In genomic region chr1:157509546-157510232, GRCh38 we compare ENCODE assay signal across 24 cellular contexts. TPM values are rescaled to one million over a fixed set of nuclear protein-coding genes. Genes with fewer than 3 reads are reported as not detected.
A peak's percentile ranks its signal among the peaks of the same experiment; 100 is the strongest.
DNase-seq lines count a peak whose midpoint lies in the region; ATAC-seq, FAIRE-seq and TF ChIP-seq lines count a peak whose summit lies in the region.
"Had no signal": no experiment of that assay in that cellular context is flagged by ENCODE, and none has a peak within 500 bp of the region (broad histone marks: within the 10 kb centered on the region; RNA-seq: fewer than 3 reads in every experiment).

No MANE protein-coding gene starts in this region.

- BruUV-seq in OCI-LY7 (replicated peaks; lab: Mats Ljungman, UMichigan), result no TSS peak

- no peak overlapping the region for H2BK5ac ChIP-seq in neuronal stem cell (ENCODE audit: low read length)

- H2AK5ac ChIP-seq in neuronal stem cell (ENCODE audit: low read depth, low read length), result no peak overlapping the region

- H3K14ac ChIP-seq in neuronal stem cell (ENCODE audit: low read length), result no peak overlapping the region

- H2BK15ac ChIP-seq in neuronal stem cell (ENCODE audit: low read length), result no peak overlapping the region

- H3K27ac ChIP-seq in DOHH2 (ENCODE audit: low read depth, low read length) (peak overlapping the region; percentile 98), OCI-LY7 (ENCODE audit: low read depth, low read length, poor library complexity, severe bottlenecking) (peak overlapping the region; percentile 99), neuronal stem cell (replicated peaks; ENCODE audit: low read length) (no peak overlapping the region)
- H3K27ac ChIP-seq: PC-9, SJCRH30 had no signal

- H3F3A ChIP-seq in DOHH2 (ENCODE audit: control insufficient read depth, insufficient read depth), result peaks cover 27% of the 10 kb centered on the region

- ATAC-seq in HG02870 (IDR thresholded peaks at IDR 0.05; ENCODE audit: unreplicated experiment) (no peak), HG03378 (IDR thresholded peaks at IDR 0.05; ENCODE audit: unreplicated experiment) (no peak)
- ATAC-seq: HepG2 had no signal

- intact Hi-C loops in OCI-LY7 (cut with micrococcal nuclease; ENCODE audit: unreplicated experiment), result loop anchor here (2.0 to 5.0 kb wide), 4 partner anchors 43 to 297 kb away; partner anchors contain the start of genes FCRL3 and FCRL5

- no peak overlapping the region for H3K27ac Mint-ChIP-seq in mesothelial cell of epicardium
- H3K27ac Mint-ChIP-seq: CD14-positive monocyte had no signal

- H3K9ac ChIP-seq in neuronal stem cell (ENCODE audit: low read depth, low read length, poor library complexity), result no peak overlapping the region

- H4K91ac ChIP-seq in neuronal stem cell (ENCODE audit: low read depth, low read length, poor library complexity), result no peak overlapping the region

- H3K27me3 ChIP-seq in DOHH2 (ENCODE audit: control insufficient read depth, low read length), result no peaks in the 10 kb centered on the region
- no peaks in the 10 kb centered on the region for H3K27me3 ChIP-seq in neuronal stem cell (ENCODE audit: control insufficient read depth in 3 of 3, insufficient read depth in 3 of 3, low read depth in 1 of 3, low read length in 3 of 3)
- H3K27me3 ChIP-seq: SJCRH30 had no signal

- TF ChIP-seq CTCF in DOHH2 (IDR thresholded peaks at IDR 0.05; ENCODE audit: low read depth, low read length, poor library complexity, severe bottlenecking) (no peak), OCI-LY7 (conservative IDR thresholded peaks at IDR 0.05; ENCODE audit: low read length) (no peak), mesothelial cell of epicardium (IDR thresholded peaks at IDR 0.05; ENCODE audit: unreplicated experiment) (no peak)

- H3K27me3 Mint-ChIP-seq in mesothelial cell of epicardium (ENCODE audit: low read depth), result peaks cover 10% of the 10 kb centered on the region

- H4K8ac ChIP-seq in neuronal stem cell (ENCODE audit: low read depth, low read length), result no peak overlapping the region

- H3K36me3 Mint-ChIP-seq in mesothelial cell of epicardium, result no peaks in the 10 kb centered on the region
- H3K36me3 Mint-ChIP-seq: CD14-positive monocyte had no signal

- no peak overlapping the region for H3K4ac ChIP-seq in neuronal stem cell (ENCODE audit: low read length)

- H3K4me3 Mint-ChIP-seq in mesothelial cell of epicardium, result no peak overlapping the region
- H3K4me3 Mint-ChIP-seq: CD14-positive monocyte had no signal

- peaks cover 13% of the 10 kb centered on the region for H3K4me1 Mint-ChIP-seq in mesothelial cell of epicardium

- H3K9me3 ChIP-seq in DOHH2 (ENCODE audit: control insufficient read depth, insufficient read depth, low read length) (no peaks in the 10 kb centered on the region), OCI-LY7 (ENCODE audit: low read length) (peaks cover 3% of the 10 kb centered on the region; the same call in 1 of the 2 replicates), neuronal stem cell (replicated peaks in 1 of 2; ENCODE audit: control insufficient read depth in 2 of 2, insufficient read depth in 1 of 2, low read depth in 1 of 2, low read length in 2 of 2) (no peaks in the 10 kb centered on the region)
- H3K9me3 ChIP-seq: SJCRH30 had no signal

- CTCF ChIA-PET in OCI-LY7 (lab: Charles Lee; ENCODE audit: unreplicated experiment), result interaction anchor here (0.9 to 1.2 kb wide), 5 partner anchors 14 to 797 kb away, joined by 3 to 4 read pairs (median 3); no protein-coding TSS in a partner anchor

- no peaks in the 10 kb centered on the region for H3K9me2 ChIP-seq in DOHH2 (replicated peaks; ENCODE audit: control insufficient read depth, low read length)
- H3K9me2 ChIP-seq in OCI-LY7 (ENCODE audit: insufficient read depth, low read length), result no peaks in the 10 kb centered on the region

- WGBS in neuronal stem cell (ENCODE audit: extremely low coverage in 2 of 2, insufficient read length in 2 of 2, insufficient replicate concordance in 1 of 2), 2 donors, result no CpG with 5 or more reads among the region's 9 CpGs

- H3K36me3 ChIP-seq in DOHH2 (ENCODE audit: control insufficient read depth, low read length) (peaks cover 12% of the 10 kb centered on the region), OCI-LY7 (ENCODE audit: insufficient read depth, low read length) (peaks cover 9% of the 10 kb centered on the region; the same call in 1 of the 2 replicates), neuronal stem cell (replicated peaks in 1 of 2; ENCODE audit: control insufficient read depth in 2 of 2, insufficient read depth in 2 of 2, low read length in 2 of 2) (no peaks in the 10 kb centered on the region)
- H3K36me3 ChIP-seq: SJCRH30 had no signal

- POLR2A ChIA-PET in OCI-LY7 (lab: Charles Lee), result interaction anchor here (0.6 to 3.9 kb wide), 8 partner anchors 10 to 58 kb away, joined by 3 to 42 read pairs (median 4); no protein-coding TSS in a partner anchor

- peak; percentile 74 for FAIRE-seq in GM19239 (lab: Jason Lieb, UNC)
- FAIRE-seq: HepG2 had no signal

- no peak overlapping the region for H2BK12ac ChIP-seq in neuronal stem cell (ENCODE audit: low read length)

- no peak overlapping the region for H2BK120ac ChIP-seq in neuronal stem cell (ENCODE audit: low read depth, low read length)

- H4K20me1 ChIP-seq in DOHH2 (ENCODE audit: control insufficient read depth, insufficient read depth, low read depth, low read length) (no peaks in the 10 kb centered on the region), OCI-LY7 (ENCODE audit: insufficient read depth, low read length) (no peaks in the 10 kb centered on the region)

- peak overlapping the region; percentile 83 for H3K23ac ChIP-seq in neuronal stem cell (ENCODE audit: low read depth, low read length, poor library complexity)

- H3K4me1 ChIP-seq in DOHH2 (ENCODE audit: control insufficient read depth, low read length) (peaks cover 93% of the 10 kb centered on the region), OCI-LY7 (ENCODE audit: insufficient read depth, low read length, poor library complexity, severe bottlenecking) (peaks cover 92% of the 10 kb centered on the region), neuronal stem cell (ENCODE audit: control insufficient read depth in 2 of 2, insufficient read depth in 1 of 2, low read depth in 1 of 2, low read length in 2 of 2) (no peaks in the 10 kb centered on the region)
- H3K4me1 ChIP-seq: SJCRH30 had no signal

- no peak overlapping the region for H3K18ac ChIP-seq in neuronal stem cell (ENCODE audit: low read length)

- H2AFZ ChIP-seq in OCI-LY7 (ENCODE audit: low read length) (peak overlapping the region; percentile 68; the same call in 1 of the 2 replicates), neuronal stem cell (ENCODE audit: low read length) (no peak overlapping the region)
- H2AFZ ChIP-seq: PC-9 had no signal

- H3K4me3 ChIP-seq in DOHH2 (ENCODE audit: low read length) (peak overlapping the region; percentile 68), OCI-LY7 (ENCODE audit: low read depth, low read length, poor library complexity, severe bottlenecking) (peak overlapping the region; percentile 49), neuronal stem cell (ENCODE audit: low read length in 2 of 2) (no peak overlapping the region)
- H3K4me3 ChIP-seq: PC-9, SJCRH30 had no signal

- H3K79me1 ChIP-seq in neuronal stem cell (ENCODE audit: low read depth, low read length), result no peaks in the 10 kb centered on the region

- H3K9me3 Mint-ChIP-seq in mesothelial cell of epicardium, result no peaks in the 10 kb centered on the region
- H3K9me3 Mint-ChIP-seq: CD14-positive monocyte had no signal

- H3K79me2 ChIP-seq in DOHH2 (ENCODE audit: control insufficient read depth, low read length) (peaks cover 3% of the 10 kb centered on the region; the same call in 1 of the 2 replicates), OCI-LY7 (ENCODE audit: insufficient read depth, low read depth, low read length) (no peaks in the 10 kb centered on the region)

- DNase-seq in GM19239 (ENCODE audit: insufficient read length, low spot score) (no peak), OCI-LY7 (ENCODE audit: low spot score) (peak; percentile 27), neuronal stem cell (ENCODE audit: low spot score) (no peak), globus pallidus (ENCODE audit: low spot score) (no peak), mesothelial cell of epicardium (ENCODE audit: low spot score in 2 of 2, unreplicated experiment in 2 of 2) (no peak)
- DNase-seq: DMS53, EL, GF-D8, KBM-7, NCI-H1105, NCI-H146, NCI-H2029 treated with DMSO at 0.1 percent for 48 hours, NCI-H345, NCI-H524, PC-9, SJCRH30, T-helper 1 cell had no signal

- H3K4me2 ChIP-seq in DOHH2 (ENCODE audit: low read length), result peak overlapping the region; percentile 96
- peak overlapping the region; percentile 90 for H3K4me2 ChIP-seq in OCI-LY7 (ENCODE audit: low read length)
- no peak overlapping the region for H3K4me2 ChIP-seq in neuronal stem cell (ENCODE audit: insufficient read depth, low read length, poor library complexity, severe bottlenecking)
- H3K4me2 ChIP-seq: PC-9 had no signal

RNA-seq across cellular contexts. Expression of gene FCRL5, which starts 42.6 kb away (rescaled TPM):
- 64.6 and 73.5 TPM in 2 replicates for total RNA-seq in OCI-LY7 (2014; rRNA removed; shearing (Covaris generic))
- total RNA-seq in OCI-LY7 (2022) (44.8 and 57.4 TPM in 2 replicates), mesothelial cell of epicardium (not detected in 3 replicates)
- polyA plus RNA-seq in neuronal stem cell (2013, experiment 1 of 2), result not detected
- not detected for polyA plus RNA-seq in neuronal stem cell (2013, experiment 2 of 2)
- total RNA-seq: A172, H4, HepG2, PC-9 had no signal
- polyA plus RNA-seq: HepG2 had no signal

Comparison
In these comparisons a context has a peak if more than half of its experiments do, and no peak if none do; other contexts are left out.
1. H3K4me3 ChIP-seq: peak in DOHH2 (single experiment) and OCI-LY7 (single experiment); none in neuronal stem cell (0 of 2).
2. RNA of gene FCRL5, which starts 42.6 kb away (total RNA-seq): 44.8 to 73.5 TPM in OCI-LY7; not detected in mesothelial cell of epicardium; every median in the first group is over 10 times any median in the second.